In genomic region chr1:8006037-8006963, GRCh38 we compare ENCODE assay signal across 8 cellular contexts. TPM values are rescaled to one million over a fixed set of nuclear protein-coding genes. Genes with fewer than 3 reads are reported as not detected.
DNase-seq lines count a peak whose midpoint lies in the region; ATAC-seq, FAIRE-seq and TF ChIP-seq lines count a peak whose summit lies in the region.
"Had no signal": no experiment of that assay in that cellular context is flagged by ENCODE, and none has a peak within 500 bp of the region (broad histone marks: within the 10 kb centered on the region; RNA-seq: fewer than 3 reads in every experiment).

No MANE protein-coding gene starts in this region.

- in situ Hi-C loops in Panc1 (cut with HindIII; ENCODE audit: low pct_unique_long_range_greater_than_20kb, low sequenced_read_pairs), result no loop called here

- POLR2A ChIA-PET in Panc1 (lab: Charles Lee), result interaction anchor here (0.5 to 0.6 kb wide), 2 partner anchors 18 to 216 kb away, joined by 3 read pairs; no protein-coding TSS in a partner anchor

- H3K9ac ChIP-seq in iPS-20b (ENCODE audit: low read depth, low read length), result peak overlapping the region; percentile 30; the same call in 1 of the 2 replicates

- BruUV-seq in Panc1 (replicated peaks; lab: Mats Ljungman, UMichigan), result TSS peak; percentile 13

- H3K4me3 ChIP-seq in Panc1 (ENCODE audit: low read depth in 2 of 2, low read length in 2 of 2) (0 out of 4 replicates have a peak overlapping the region, but pooled peaks of 1 of the 2 experiments have one; percentile 3), iPS-20b (ENCODE audit: low read length) (no peak overlapping the region), upper lobe of right lung (no peak overlapping the region)

- peaks cover 7% of the 10 kb centered on the region for H3K36me3 ChIP-seq in Panc1 (ENCODE audit: control insufficient read depth, insufficient read depth, low read length)
- peaks cover 19% of the 10 kb centered on the region for H3K36me3 ChIP-seq in iPS-20b (ENCODE audit: insufficient read depth, low read depth, low read length)
- H3K36me3 ChIP-seq in upper lobe of right lung, result peaks cover 16% of the 10 kb centered on the region

- TF ChIP-seq CTCF in Panc1 (IDR thresholded peaks at IDR 0.05) (no peak), upper lobe of right lung (IDR thresholded peaks at IDR 0.05) (no peak)

- H3K9me3 ChIP-seq in Panc1 (ENCODE audit: control insufficient read depth, insufficient read depth, low read depth, low read length) (no peaks in the 10 kb centered on the region), iPS-20b (ENCODE audit: insufficient read depth, low read depth, low read length) (no peaks in the 10 kb centered on the region), upper lobe of right lung (no peaks in the 10 kb centered on the region)

- H3K27me3 ChIP-seq in Panc1 (ENCODE audit: control insufficient read depth, insufficient read depth, low read length) (no peaks in the 10 kb centered on the region), iPS-20b (ENCODE audit: insufficient read depth, low read length) (no peaks in the 10 kb centered on the region), upper lobe of right lung (no peaks in the 10 kb centered on the region)

- CTCF ChIA-PET in Panc1 (lab: Charles Lee), result interaction anchor here (0.7 kb wide), 1 partner anchor 304 kb away, joined by 3 read pairs; no protein-coding TSS in a partner anchor

- FAIRE-seq in frontal cortex (lab: Jason Lieb, UNC), result no peak

- DNase-seq in NCI-H1105 treated with DMSO at 0.1 percent for 48 hours (lab: John Stamatoyannopoulos, UW), result peak; percentile 97
- DNase-seq in Panc1 (ENCODE audit: low read depth, low spot score), result no peak
- no peak for DNase-seq in upper lobe of right lung
- DNase-seq in frontal cortex (ENCODE audit: low spot score in 2 of 2), result no peak
- no peak for DNase-seq in AG20443 (ENCODE audit: low spot score)
- no peak for DNase-seq in activated CD4-positive, alpha-beta T cell treated with anti-CD3 and anti-CD28 coated beads for 4 hours
- DNase-seq: naive B cell had no signal

- ATAC-seq in Panc1 (0 out of 2 replicates have a peak, but pooled peaks have one; percentile 5), upper lobe of right lung (no peak)

- peaks cover 88% of the 10 kb centered on the region for H3K4me1 ChIP-seq in Panc1 (ENCODE audit: control insufficient read depth, insufficient read depth, low read length)
- H3K4me1 ChIP-seq in iPS-20b (ENCODE audit: insufficient read depth, low read length), result peaks cover 21% of the 10 kb centered on the region
- peaks cover 40% of the 10 kb centered on the region for H3K4me1 ChIP-seq in upper lobe of right lung

- intact Hi-C loops in Panc1 (cut with micrococcal nuclease; ENCODE audit: unreplicated experiment), result no loop called here
- intact Hi-C loops in upper lobe of right lung (cut with DNase I), result no loop called here

- H3K27ac ChIP-seq in Panc1 (ENCODE audit: low read length) (peak overlapping the region; percentile 98), iPS-20b (ENCODE audit: low read length) (no peak overlapping the region), upper lobe of right lung (peak overlapping the region; percentile 83)

RNA-seq across cellular contexts. Expression of gene ERRFI1, which starts 19.8 kb away (rescaled TPM):
- total RNA-seq in Panc1 (2021; ENCODE audit: unreplicated experiment), result 299 TPM
- polyA plus RNA-seq in Panc1 (2012; ENCODE audit: insufficient read length), result 276 TPM
- 92.8 TPM for total RNA-seq in upper lobe of right lung
- 20.4 TPM for total RNA-seq in frontal cortex

RNA-seq across cellular contexts. Expression of gene PARK7, which starts 44.8 kb away (rescaled TPM):
- total RNA-seq in Panc1 (2021; ENCODE audit: unreplicated experiment) (448 TPM), upper lobe of right lung (184 TPM), frontal cortex (160 TPM)
- polyA plus RNA-seq in Panc1 (2012; ENCODE audit: insufficient read length), result 436 TPM
